27 cellular contexts compared by ENCODE assay signal in genomic region chr3:127640031-127640355, GRCh38.
"Had no signal": no experiment of that assay in that cellular context is flagged by ENCODE, and none has a peak within 500 bp of the region (broad histone marks: within the 10 kb centered on the region; RNA-seq: fewer than 3 reads in every experiment).

No MANE protein-coding gene starts in this region.

- H3K4me1 ChIP-seq: ascending aorta, esophagus muscularis mucosa, gastroesophageal sphincter had no signal

- H3K9me3 ChIP-seq: ascending aorta, esophagus muscularis mucosa, gastroesophageal sphincter had no signal

- H3K36me3 Mint-ChIP-seq: activated CD4-positive, alpha-beta memory T cell treated with anti-CD3 and anti-CD28 coated beads for 36 hours; activated CD8-positive, alpha-beta memory T cell treated with anti-CD3 and anti-CD28 coated beads, Interleukin-2, amount 10 ng/mL, durations not matched to agents 7 days and 5 days; activated naive CD4-positive, alpha-beta T cell treated with anti-CD3 and anti-CD28 coated beads, Interleukin-2, amount 10 ng/mL, durations not matched to agents 7 days and 5 days; activated naive CD4-positive, alpha-beta T cell treated with anti-CD3 and anti-CD28 coated beads, Interleukin-2, amount 50 U/mL, for 72 hours; activated naive CD8-positive, alpha-beta T cell treated with anti-CD3 and anti-CD28 coated beads, Interleukin-2, amount 10 ng/mL, durations not matched to agents 7 days and 5 days had no signal

- H3K4me3 ChIP-seq: ascending aorta, esophagus muscularis mucosa, gastroesophageal sphincter had no signal

- H3K27ac Mint-ChIP-seq: activated CD4-positive, alpha-beta memory T cell treated with anti-CD3 and anti-CD28 coated beads for 36 hours; activated CD4-positive, alpha-beta T cell treated with anti-CD3 and anti-CD28 coated beads for 36 hours; activated CD4-positive, alpha-beta T cell treated with anti-CD3 and anti-CD28 coated beads, Interleukin-2, amount 10 ng/mL, durations not matched to agents 24 days and 14 days; activated CD8-positive, alpha-beta memory T cell treated with anti-CD3 and anti-CD28 coated beads, Interleukin-2, amount 10 ng/mL, durations not matched to agents 7 days and 5 days; activated CD8-positive, alpha-beta T cell treated with anti-CD3 and anti-CD28 coated beads, Interleukin-2, amount 10 ng/mL, durations not matched to agents 7 days and 5 days; activated naive CD4-positive, alpha-beta T cell treated with anti-CD3 and anti-CD28 coated beads, Interleukin-2, amount 10 ng/mL, durations not matched to agents 7 days and 5 days; activated naive CD4-positive, alpha-beta T cell treated with anti-CD3 and anti-CD28 coated beads, Interleukin-2, amount 50 U/mL, for 72 hours; activated naive CD8-positive, alpha-beta T cell treated with anti-CD3 and anti-CD28 coated beads, Interleukin-2, amount 10 ng/mL, durations not matched to agents 7 days and 5 days; activated T-cell treated with anti-CD3 and anti-CD28 coated beads, Interleukin-2, amount 50 U/mL, for 24 hours; activated T-cell treated with anti-CD3 and anti-CD28 coated beads, Interleukin-2, amount 50 U/mL, for 72 hours; effector memory CD8-positive, alpha-beta T cell had no signal

- H3K9me3 Mint-ChIP-seq: activated CD4-positive, alpha-beta memory T cell treated with anti-CD3 and anti-CD28 coated beads for 36 hours; activated CD4-positive, alpha-beta T cell treated with anti-CD3 and anti-CD28 coated beads, Interleukin-2, amount 10 ng/mL, durations not matched to agents 24 days and 14 days; activated naive CD4-positive, alpha-beta T cell treated with anti-CD3 and anti-CD28 coated beads, Interleukin-2, amount 10 ng/mL, durations not matched to agents 7 days and 5 days; activated naive CD4-positive, alpha-beta T cell treated with anti-CD3 and anti-CD28 coated beads, Interleukin-2, amount 50 U/mL, for 72 hours; activated naive CD8-positive, alpha-beta T cell treated with anti-CD3 and anti-CD28 coated beads, Interleukin-2, amount 10 ng/mL, durations not matched to agents 7 days and 5 days; activated T-cell treated with anti-CD3 and anti-CD28 coated beads, Interleukin-2, amount 50 U/mL, for 24 hours; activated T-cell treated with anti-CD3 and anti-CD28 coated beads, Interleukin-2, amount 50 U/mL, for 72 hours; effector memory CD8-positive, alpha-beta T cell had no signal

- H3K27me3 Mint-ChIP-seq: activated CD4-positive, alpha-beta memory T cell treated with anti-CD3 and anti-CD28 coated beads for 36 hours; activated CD4-positive, alpha-beta T cell treated with anti-CD3 and anti-CD28 coated beads for 36 hours had no signal

- ATAC-seq: activated CD4-positive, alpha-beta T cell treated with anti-CD3 and anti-CD28 coated beads for 36 hours; activated CD8-positive, alpha-beta memory T cell treated with anti-CD3 and anti-CD28 coated beads, Interleukin-2, amount 10 ng/mL, durations not matched to agents 7 days and 5 days; activated CD8-positive, alpha-beta T cell treated with anti-CD3 and anti-CD28 coated beads, Interleukin-2, amount 10 ng/mL, durations not matched to agents 7 days and 5 days; activated naive CD4-positive, alpha-beta T cell treated with anti-CD3 and anti-CD28 coated beads, Interleukin-2, amount 50 U/mL, for 72 hours; activated T-cell treated with anti-CD3 and anti-CD28 coated beads, Interleukin-2, amount 50 U/mL, for 72 hours; effector memory CD8-positive, alpha-beta T cell; gastroesophageal sphincter had no signal

- H3K27ac ChIP-seq: ascending aorta, brain microvascular endothelial cell, esophagus muscularis mucosa, gastroesophageal sphincter had no signal

- DNase-seq: activated CD4-positive, alpha-beta memory T cell treated with anti-CD3 and anti-CD28 coated beads for 36 hours; activated CD4-positive, alpha-beta T cell treated with anti-CD3 and anti-CD28 coated beads for 36 hours; activated CD4-positive, alpha-beta T cell treated with anti-CD3 and anti-CD28 coated beads, Interleukin-2, amount 10 ng/mL, durations not matched to agents 24 days and 14 days; activated CD4-positive, CD25-positive, alpha-beta regulatory T cell; activated CD4-positive, CD25-positive, alpha-beta regulatory T cell treated with anti-CD3 and anti-CD28 coated beads, Interleukin-2, amount 50 U/mL, for 72 hours; activated CD8-positive, alpha-beta memory T cell treated with anti-CD3 and anti-CD28 coated beads, Interleukin-2, amount 10 ng/mL, durations not matched to agents 7 days and 5 days; activated CD8-positive, alpha-beta memory T cell treated with anti-CD3 and anti-CD28 coated beads, Interleukin-2, amount 50 U/mL, for 4 hours; activated CD8-positive, alpha-beta T cell treated with anti-CD3 and anti-CD28 coated beads, Interleukin-2, amount 10 ng/mL, durations not matched to agents 7 days and 5 days; activated gamma-delta T cell; activated naive CD4-positive, alpha-beta T cell; activated naive CD4-positive, alpha-beta T cell treated with anti-CD3 and anti-CD28 coated beads, Interleukin-2, amount 10 ng/mL, durations not matched to agents 7 days and 5 days; activated naive CD8-positive, alpha-beta T cell treated with anti-CD3 and anti-CD28 coated beads, Interleukin-2, amount 10 ng/mL, durations not matched to agents 7 days and 5 days; activated T-cell treated with anti-CD3 and anti-CD28 coated beads, Interleukin-2, amount 50 U/mL, for 24 hours; activated T-cell treated with anti-CD3 and anti-CD28 coated beads, Interleukin-2, amount 50 U/mL, for 72 hours; cortex of kidney; dermis blood vessel endothelial cell; effector CD4-positive, alpha-beta T cell; effector memory CD8-positive, alpha-beta T cell; erythroblast; T-helper 2 cell had no signal

- H3K4me3 Mint-ChIP-seq: activated CD4-positive, alpha-beta memory T cell treated with anti-CD3 and anti-CD28 coated beads for 36 hours; activated CD4-positive, alpha-beta T cell treated with anti-CD3 and anti-CD28 coated beads for 36 hours; activated CD4-positive, alpha-beta T cell treated with anti-CD3 and anti-CD28 coated beads, Interleukin-2, amount 10 ng/mL, durations not matched to agents 24 days and 14 days; activated CD8-positive, alpha-beta memory T cell treated with anti-CD3 and anti-CD28 coated beads, Interleukin-2, amount 10 ng/mL, durations not matched to agents 7 days and 5 days; activated CD8-positive, alpha-beta T cell treated with anti-CD3 and anti-CD28 coated beads, Interleukin-2, amount 10 ng/mL, durations not matched to agents 7 days and 5 days; activated naive CD4-positive, alpha-beta T cell treated with anti-CD3 and anti-CD28 coated beads, Interleukin-2, amount 10 ng/mL, durations not matched to agents 7 days and 5 days; activated naive CD8-positive, alpha-beta T cell treated with anti-CD3 and anti-CD28 coated beads, Interleukin-2, amount 10 ng/mL, durations not matched to agents 7 days and 5 days; activated T-cell treated with anti-CD3 and anti-CD28 coated beads, Interleukin-2, amount 50 U/mL, for 24 hours; activated T-cell treated with anti-CD3 and anti-CD28 coated beads, Interleukin-2, amount 50 U/mL, for 72 hours; effector memory CD8-positive, alpha-beta T cell had no signal

- H3K36me3 ChIP-seq: ascending aorta, brain microvascular endothelial cell, esophagus muscularis mucosa, gastroesophageal sphincter had no signal

- H3K27me3 ChIP-seq: ascending aorta, brain microvascular endothelial cell, esophagus muscularis mucosa, gastroesophageal sphincter had no signal

- FAIRE-seq: bronchial epithelial cell, colon had no signal
